Comparison of ENCODE assay signal across 9 cellular contexts in the genomic region with DNA sequence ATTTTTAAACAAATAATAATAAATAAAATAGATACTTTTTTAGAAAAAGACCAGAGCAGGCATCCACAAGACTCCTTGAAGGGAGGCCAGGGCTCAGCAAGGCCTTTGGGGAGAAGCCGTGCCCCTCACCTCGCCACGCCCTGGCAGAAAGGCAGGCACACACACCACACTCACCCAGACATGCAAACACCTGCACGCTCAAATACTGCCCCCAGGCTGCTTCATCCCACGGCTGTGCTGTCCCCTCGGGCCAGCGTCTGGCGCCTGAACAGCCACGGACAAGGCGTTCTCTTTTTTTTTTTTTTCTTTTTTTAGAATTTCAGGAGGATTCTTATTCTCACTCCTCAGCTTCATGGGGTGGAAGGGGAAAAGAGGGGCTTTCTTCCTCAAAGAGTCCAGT. TPM values are rescaled to one million over a fixed set of nuclear protein-coding genes. Genes with fewer than 3 reads are reported as not detected.
DNase-seq lines count a peak whose midpoint lies in the region; ATAC-seq and TF ChIP-seq lines count a peak whose summit lies in the region.
"Had no signal": no experiment of that assay in that cellular context is flagged by ENCODE, and none has a peak within 500 bp of the region (broad histone marks: within the 10 kb centered on the region; RNA-seq: fewer than 3 reads in every experiment).

No MANE protein-coding gene starts in this region.

- no peaks in the 10 kb centered on the region for H3K36me3 Mint-ChIP-seq in natural killer cell
- H3K36me3 Mint-ChIP-seq in natural killer cell treated with Interleukin-12 subunit alpha and Interleukin-12 subunit beta and Interleukin-15 and Interleukin-18, amount 100 ng/mL, for 72 hours, result no peaks in the 10 kb centered on the region

- TF ChIP-seq CTCF in natural killer cell (IDR thresholded peaks at IDR 0.05) (no peak), adrenal gland (IDR thresholded peaks at IDR 0.05) (no peak)

- DNase-seq in natural killer cell (no peak), adrenal gland (peak in 1 of 7 donors; percentile 15), HuH-7 (ENCODE audit: low spot score) (no peak)
- no peak for DNase-seq in natural killer cell treated with Interleukin-12 subunit alpha and Interleukin-12 subunit beta and Interleukin-15 and Interleukin-18, amount 100 ng/mL, for 72 hours (ENCODE audit: low spot score)
- DNase-seq in stimulated activated naive CD8-positive, alpha-beta T cell treated with anti-CD3 and anti-CD28 coated beads, Interleukin-15, Interleukin-2, amounts not matched to agents 100 U/mL and 50 U/mL, for 24 hours, result no peak
- DNase-seq: activated CD4-positive, alpha-beta T cell treated with anti-CD3 and anti-CD28 coated beads for 1 hour had no signal

- peaks cover 0 to 4% of the 10 kb centered on the region in 2 donors for H3K4me1 Mint-ChIP-seq in natural killer cell
- peaks cover 0 to 2% of the 10 kb centered on the region in 2 donors for H3K4me1 Mint-ChIP-seq in natural killer cell treated with Interleukin-12 subunit alpha and Interleukin-12 subunit beta and Interleukin-15 and Interleukin-18, amount 100 ng/mL, for 72 hours (ENCODE audit: low read depth in 2 of 2)

- ATAC-seq in natural killer cell (no peak), HG03439 (IDR thresholded peaks at IDR 0.05; ENCODE audit: unreplicated experiment) (no peak), HG03025 (IDR thresholded peaks at IDR 0.05; ENCODE audit: low FRiP score, unreplicated experiment) (no peak)
- no peak for ATAC-seq in natural killer cell treated with Interleukin-12 subunit alpha and Interleukin-12 subunit beta and Interleukin-15 and Interleukin-18, amount 100 ng/mL, for 72 hours
- no peak for ATAC-seq in stimulated activated naive CD8-positive, alpha-beta T cell treated with anti-CD3 and anti-CD28 coated beads, Interleukin-15, Interleukin-2, amounts not matched to agents 100 U/mL and 50 U/mL, for 24 hours

- intact Hi-C loops in natural killer cell (cut with micrococcal nuclease) (no loop called here), adrenal gland (cut with DNase I) (no loop called here)

- H3K27ac ChIP-seq in adrenal gland, result peak overlapping the region in 4 of 5 donors; percentile 55 to 92 (median 76)
- peak overlapping the region; percentile 16 for H3K27ac ChIP-seq in muscle layer of duodenum (ENCODE audit: low read length)

- H3K27me3 ChIP-seq in adrenal gland, result no peaks in the 10 kb centered on the region
- no peaks in the 10 kb centered on the region for H3K27me3 ChIP-seq in muscle layer of duodenum (ENCODE audit: low read depth, low read length)

- H3K4me1 ChIP-seq in adrenal gland (replicated peaks in 1 of 2) (peaks cover 18 to 38% of the 10 kb centered on the region in 2 donors), muscle layer of duodenum (ENCODE audit: control insufficient read depth in 1 of 2, insufficient read depth in 2 of 2, low read length in 2 of 2) (peaks cover 0 to 21% of the 10 kb centered on the region in 2 donors)

- H3K4me3 Mint-ChIP-seq in natural killer cell, result peak overlapping the region; percentile 56
- H3K4me3 Mint-ChIP-seq in natural killer cell treated with Interleukin-12 subunit alpha and Interleukin-12 subunit beta and Interleukin-15 and Interleukin-18, amount 100 ng/mL, for 72 hours, result no peak overlapping the region

- no peaks in the 10 kb centered on the region for H3K9me3 ChIP-seq in adrenal gland (replicated peaks in 1 of 3)
- no peaks in the 10 kb centered on the region for H3K9me3 ChIP-seq in muscle layer of duodenum (ENCODE audit: control insufficient read depth in 1 of 2, low read length in 2 of 2)

- no peaks in the 10 kb centered on the region for H3K9me3 Mint-ChIP-seq in natural killer cell
- no peaks in the 10 kb centered on the region for H3K9me3 Mint-ChIP-seq in natural killer cell treated with Interleukin-12 subunit alpha and Interleukin-12 subunit beta and Interleukin-15 and Interleukin-18, amount 100 ng/mL, for 72 hours

- no peak overlapping the region for H3K27ac Mint-ChIP-seq in natural killer cell
- no peak overlapping the region for H3K27ac Mint-ChIP-seq in natural killer cell treated with Interleukin-12 subunit alpha and Interleukin-12 subunit beta and Interleukin-15 and Interleukin-18, amount 100 ng/mL, for 72 hours

- 72 to 85% (median 80%) methylated on average over 10 of the region's 10 CpGs for WGBS in adrenal gland, 4 donors

- no peak for TF ChIP-seq POLR2A in adrenal gland (IDR thresholded peaks at IDR 0.05)

- no peaks in the 10 kb centered on the region for H3K27me3 Mint-ChIP-seq in natural killer cell (ENCODE audit: low read depth in 2 of 2)
- no peaks in the 10 kb centered on the region for H3K27me3 Mint-ChIP-seq in natural killer cell treated with Interleukin-12 subunit alpha and Interleukin-12 subunit beta and Interleukin-15 and Interleukin-18, amount 100 ng/mL, for 72 hours

- H3K4me3 ChIP-seq in adrenal gland (peak overlapping the region in 1 of 4 donors; percentile 66), muscle layer of duodenum (ENCODE audit: low read depth in 1 of 2, low read length in 2 of 2) (peak overlapping the region; percentile 76 to 79)

- H3K36me3 ChIP-seq in adrenal gland (replicated peaks in 1 of 2) (no peaks in the 10 kb centered on the region), muscle layer of duodenum (ENCODE audit: control insufficient read depth in 1 of 2, insufficient read depth in 2 of 2, low read length in 2 of 2) (no peaks in the 10 kb centered on the region)

RNA-seq across cellular contexts. Expression of gene FADS3, which starts 1.5 kb away (rescaled TPM):
- total RNA-seq in natural killer cell, result 10 to 100 TPM; 10.8 to 17.8 (median 11.5) TPM
- 10 to 100 TPM; 13.2 to 14.0 TPM for total RNA-seq in natural killer cell treated with Interleukin-12 subunit alpha and Interleukin-12 subunit beta and Interleukin-15 and Interleukin-18, amount 100 ng/mL, for 72 hours
- 100 to 1,000 TPM in 6 of 8 donors, 10 to 100 TPM in 2; 74.5 to 145 (median 112) TPM for total RNA-seq in adrenal gland
- 100 to 1,000 TPM in 2 of 3 donors, 10 to 100 TPM in 1; 98.2 to 175 (median 103) TPM for polyA plus RNA-seq in adrenal gland

RNA-seq across cellular contexts. Expression of gene RAB3IL1, which starts 27.5 kb away (rescaled TPM):
- total RNA-seq in natural killer cell, result not detected
- total RNA-seq in natural killer cell treated with Interleukin-12 subunit alpha and Interleukin-12 subunit beta and Interleukin-15 and Interleukin-18, amount 100 ng/mL, for 72 hours, result not detected
- total RNA-seq in adrenal gland, result 10 to 100 TPM; 10.9 to 23.7 (median 20.1) TPM
- 10 to 100 TPM in 2 of 3 donors, 1 to 10 TPM in 1; 2.7 to 17.4 (median 15.5) TPM for polyA plus RNA-seq in adrenal gland

Comparison
In these comparisons a context has a peak if more than half of its experiments do, and no peak if none do; other contexts are left out.
1. RNA of gene FADS3, which starts 1.5 kb away (total RNA-seq): 74.5 to 145 TPM in adrenal gland; 13.2 to 14.0 TPM in natural killer cell treated with Interleukin-12 subunit alpha and Interleukin-12 subunit beta and Interleukin-15 and Interleukin-18, amount 100 ng/mL, for 72 hours and 10.8 to 17.8 TPM in natural killer cell; every median in the first group is over 4 times any median in the second.
2. RNA of gene RAB3IL1, which starts 27.5 kb away (total RNA-seq): 10.9 to 23.7 TPM in adrenal gland; not detected in natural killer cell and not detected in natural killer cell treated with Interleukin-12 subunit alpha and Interleukin-12 subunit beta and Interleukin-15 and Interleukin-18, amount 100 ng/mL, for 72 hours; every median in the first group is over 10 times any median in the second.